9 cellular contexts compared by ENCODE assay signal in genomic region chr5:149680810-149681221, GRCh38. TPM values are rescaled to one million over a fixed set of nuclear protein-coding genes. Genes with fewer than 3 reads are reported as not detected.
DNase-seq lines count a peak whose midpoint lies in the region; ATAC-seq lines count a peak whose summit lies in the region.
"Had no signal": no experiment of that assay in that cellular context is flagged by ENCODE, and none has a peak within 500 bp of the region (broad histone marks: within the 10 kb centered on the region; RNA-seq: fewer than 3 reads in every experiment).

No MANE protein-coding gene starts in this region.

- H3K27ac ChIP-seq in aorta (ENCODE audit: low read depth in 1 of 2, low read length in 2 of 2) = no peak overlapping the region

- H3K4me1 ChIP-seq in aorta (ENCODE audit: control insufficient read depth in 1 of 2, insufficient read depth in 2 of 2, low read length in 2 of 2) = no peaks in the 10 kb centered on the region

- no peak overlapping the region for H3K27ac Mint-ChIP-seq in stimulated activated naive CD8-positive, alpha-beta T cell treated with anti-CD3 and anti-CD28 coated beads, Interleukin-15, amount 100 ng/mL, for 72 hours
- H3K27ac Mint-ChIP-seq in dendritic cell treated with granulocyte-macrophage colony-stimulating factor and Interleukin-4, amounts not matched to agents 40 ng/mL and 50 ng/mL, for 4 days = peak overlapping the region; percentile 91
- H3K27ac Mint-ChIP-seq in activated T-helper 2 cell treated with anti-CD3 and anti-CD28 coated beads, Interferon-gamma antibody, Interleukin-2, Interleukin-4, amounts not matched to agents 10 μg/mL and 5 μg/mL and 100 μg/mL, durations not matched to agents 14 hours and 24 hours and 36 hours = no peak overlapping the region

- ATAC-seq in stimulated activated naive CD8-positive, alpha-beta T cell treated with anti-CD3 and anti-CD28 coated beads, Interleukin-15, Interleukin-2, amounts not matched to agents 100 U/mL and 50 U/mL, for 24 hours = peak; percentile 42
- ATAC-seq in stimulated activated naive CD8-positive, alpha-beta T cell treated with anti-CD3 and anti-CD28 coated beads, Interleukin-15, amount 100 ng/mL, for 72 hours = no peak
- peak; percentile 88 for ATAC-seq in HG03196 (IDR thresholded peaks at IDR 0.05; ENCODE audit: unreplicated experiment)
- peak; percentile 50 for ATAC-seq in aorta (ENCODE audit: low FRiP score)

- H3K36me3 Mint-ChIP-seq in dendritic cell treated with granulocyte-macrophage colony-stimulating factor and Interleukin-4, amounts not matched to agents 40 ng/mL and 50 ng/mL, for 4 days (ENCODE audit: low read depth) = no peaks in the 10 kb centered on the region
- H3K36me3 Mint-ChIP-seq in activated T-helper 2 cell treated with anti-CD3 and anti-CD28 coated beads, Interferon-gamma antibody, Interleukin-2, Interleukin-4, amounts not matched to agents 10 μg/mL and 5 μg/mL and 100 μg/mL, durations not matched to agents 14 hours and 24 hours and 36 hours (ENCODE audit: low read depth) = no peaks in the 10 kb centered on the region

- no peaks in the 10 kb centered on the region for H3K36me3 ChIP-seq in aorta (ENCODE audit: control insufficient read depth in 1 of 2, insufficient read depth in 2 of 2, low read length in 1 of 2)

- H3K4me3 Mint-ChIP-seq in stimulated activated naive CD8-positive, alpha-beta T cell treated with anti-CD3 and anti-CD28 coated beads, Interleukin-15, amount 100 ng/mL, for 72 hours = no peak overlapping the region
- peak overlapping the region; percentile 17 for H3K4me3 Mint-ChIP-seq in dendritic cell treated with granulocyte-macrophage colony-stimulating factor and Interleukin-4, amounts not matched to agents 40 ng/mL and 50 ng/mL, for 4 days
- H3K4me3 Mint-ChIP-seq in activated T-helper 2 cell treated with anti-CD3 and anti-CD28 coated beads, Interferon-gamma antibody, Interleukin-2, Interleukin-4, amounts not matched to agents 10 μg/mL and 5 μg/mL and 100 μg/mL, durations not matched to agents 14 hours and 24 hours and 36 hours (ENCODE audit: low read depth) = no peak overlapping the region

- peaks cover 39% of the 10 kb centered on the region for H3K27me3 Mint-ChIP-seq in stimulated activated naive CD8-positive, alpha-beta T cell treated with anti-CD3 and anti-CD28 coated beads, Interleukin-15, amount 100 ng/mL, for 72 hours
- no peaks in the 10 kb centered on the region for H3K27me3 Mint-ChIP-seq in dendritic cell treated with granulocyte-macrophage colony-stimulating factor and Interleukin-4, amounts not matched to agents 40 ng/mL and 50 ng/mL, for 4 days
- peaks cover 15% of the 10 kb centered on the region for H3K27me3 Mint-ChIP-seq in activated T-helper 2 cell treated with anti-CD3 and anti-CD28 coated beads, Interferon-gamma antibody, Interleukin-2, Interleukin-4, amounts not matched to agents 10 μg/mL and 5 μg/mL and 100 μg/mL, durations not matched to agents 14 hours and 24 hours and 36 hours (ENCODE audit: low read depth)

- H3K9me3 Mint-ChIP-seq in stimulated activated naive CD8-positive, alpha-beta T cell treated with anti-CD3 and anti-CD28 coated beads, Interleukin-15, amount 100 ng/mL, for 72 hours = no peaks in the 10 kb centered on the region
- H3K9me3 Mint-ChIP-seq in dendritic cell treated with granulocyte-macrophage colony-stimulating factor and Interleukin-4, amounts not matched to agents 40 ng/mL and 50 ng/mL, for 4 days = no peaks in the 10 kb centered on the region
- no peaks in the 10 kb centered on the region for H3K9me3 Mint-ChIP-seq in activated T-helper 2 cell treated with anti-CD3 and anti-CD28 coated beads, Interferon-gamma antibody, Interleukin-2, Interleukin-4, amounts not matched to agents 10 μg/mL and 5 μg/mL and 100 μg/mL, durations not matched to agents 14 hours and 24 hours and 36 hours

- no peak for DNase-seq in stimulated activated naive CD8-positive, alpha-beta T cell treated with anti-CD3 and anti-CD28 coated beads, Interleukin-15, Interleukin-2, amounts not matched to agents 100 U/mL and 50 U/mL, for 24 hours
- DNase-seq in stimulated activated naive CD8-positive, alpha-beta T cell treated with anti-CD3 and anti-CD28 coated beads, Interleukin-15, amount 100 ng/mL, for 72 hours = no peak
- DNase-seq in aorta (peak in 1 of 2 donors; percentile 86), DMS153 treated with DMSO at 0.1 percent for 48 hours (lab: John Stamatoyannopoulos, UW; ENCODE audit: unreplicated experiment) (no peak), NCI-H1436 (lab: John Stamatoyannopoulos, UW) (no peak)
- no peak for DNase-seq in activated T-helper 2 cell treated with anti-CD3 and anti-CD28 coated beads, Interferon-gamma antibody, Interleukin-2, Interleukin-4, amounts not matched to agents 10 μg/mL and 5 μg/mL and 100 μg/mL, durations not matched to agents 14 hours and 24 hours and 36 hours (ENCODE audit: low spot score)
- DNase-seq: NCI-H1694 had no signal

- no peaks in the 10 kb centered on the region for H3K27me3 ChIP-seq in aorta (ENCODE audit: control insufficient read depth in 1 of 2, insufficient read depth in 2 of 2, low read length in 1 of 2)

- intact Hi-C loops in dendritic cell treated with granulocyte-macrophage colony-stimulating factor and Interleukin-4, amounts not matched to agents 40 ng/mL and 50 ng/mL, for 4 days (cut with micrococcal nuclease) = loop anchor here (2.0 kb wide), 2 partner anchors 14 to 50 kb away; partner anchors contain the start of gene PPARGC1B
- intact Hi-C loops in aorta (cut with DNase I) = no loop called here
- intact Hi-C loops in activated T-helper 2 cell treated with anti-CD3 and anti-CD28 coated beads, Interferon-gamma antibody, Interleukin-2, Interleukin-4, amounts not matched to agents 10 μg/mL and 5 μg/mL and 100 μg/mL, durations not matched to agents 14 hours and 24 hours and 36 hours (cut with micrococcal nuclease) = no loop called here

- H3K4me3 ChIP-seq in aorta (ENCODE audit: low read length in 2 of 2) = no peak overlapping the region

- WGBS in aorta, 2 donors = 82 to 86% methylated on average over 2 of the region's 2 CpGs

- no peaks in the 10 kb centered on the region for H3K9me3 ChIP-seq in aorta (ENCODE audit: control insufficient read depth, low read length)

- peaks cover 1% of the 10 kb centered on the region for H3K4me1 Mint-ChIP-seq in stimulated activated naive CD8-positive, alpha-beta T cell treated with anti-CD3 and anti-CD28 coated beads, Interleukin-15, amount 100 ng/mL, for 72 hours
- H3K4me1 Mint-ChIP-seq in dendritic cell treated with granulocyte-macrophage colony-stimulating factor and Interleukin-4, amounts not matched to agents 40 ng/mL and 50 ng/mL, for 4 days (ENCODE audit: low read depth) = peaks cover 92% of the 10 kb centered on the region
- H3K4me1 Mint-ChIP-seq in activated T-helper 2 cell treated with anti-CD3 and anti-CD28 coated beads, Interferon-gamma antibody, Interleukin-2, Interleukin-4, amounts not matched to agents 10 μg/mL and 5 μg/mL and 100 μg/mL, durations not matched to agents 14 hours and 24 hours and 36 hours (ENCODE audit: low read depth) = no peaks in the 10 kb centered on the region

RNA-seq across cellular contexts. Expression of gene PPARGC1B, which starts 49.3 kb away (rescaled TPM):
- 1 to 10 TPM; 2.3 to 2.5 TPM for total RNA-seq in aorta
- polyA plus RNA-seq in aorta = under 1 TPM; 0.05 to 0.88 TPM
- 7.1 and 8.5 TPM in 2 replicates for total RNA-seq in activated T-helper 2 cell treated with anti-CD3 and anti-CD28 coated beads, Interferon-gamma antibody, Interleukin-2, Interleukin-4, amounts not matched to agents 10 μg/mL and 5 μg/mL and 100 μg/mL, durations not matched to agents 14 hours and 24 hours and 36 hours
